In genomic region chr2:183248866-183249567, GRCh38 we compare ENCODE assay signal across 8 cellular contexts.
DNase-seq lines count a peak whose midpoint lies in the region; ATAC-seq, FAIRE-seq and TF ChIP-seq lines count a peak whose summit lies in the region.
"Had no signal": no experiment of that assay in that cellular context is flagged by ENCODE, and none has a peak within 500 bp of the region (broad histone marks: within the 10 kb centered on the region; RNA-seq: fewer than 3 reads in every experiment).

No MANE protein-coding gene starts in this region.

- H3K27ac ChIP-seq in H1 (ENCODE audit: low read depth, low read length) = no peak overlapping the region

- CTCF ChIA-PET in H1 (lab: Charles Lee; ENCODE audit: partially characterized antibody) = interaction anchor here (0.6 to 3.3 kb wide), 27 partner anchors 9 to 1122 kb away, joined by 3 to 30 read pairs (median 3); no protein-coding TSS in a partner anchor

- FAIRE-seq in H1 (lab: Jason Lieb, UNC) = peak; percentile 50

- no peak overlapping the region for H3K9ac ChIP-seq in H1 (replicated peaks in 1 of 4; ENCODE audit: extremely low read depth in 1 of 4, low read depth in 3 of 4, low read length in 3 of 4)

- no peak overlapping the region for H4K5ac ChIP-seq in H1 (ENCODE audit: insufficient read length, low read depth, low read length)

- no peaks in the 10 kb centered on the region for H3K27me3 ChIP-seq in H1 (replicated peaks in 1 of 4; ENCODE audit: control insufficient read depth in 3 of 4, extremely low read depth in 1 of 4, insufficient read depth in 3 of 4, low read length in 3 of 4)

- no peak overlapping the region for H3K4me3 ChIP-seq in H1 (ENCODE audit: extremely low read depth in 1 of 4, insufficient read depth in 2 of 4, low read depth in 3 of 4, low read length in 4 of 4)

- no peak overlapping the region for H3K56ac ChIP-seq in H1 (replicated peaks; ENCODE audit: insufficient read length, low read depth, low read length)

- no peak overlapping the region for H2AFZ ChIP-seq in H1 (ENCODE audit: low read length)

- H2AK5ac ChIP-seq in H1 (ENCODE audit: low read depth, low read length) = no peak overlapping the region

- no peak overlapping the region for H3K27ac Mint-ChIP-seq in neural crest cell (ENCODE audit: unreplicated experiment)
- H3K27ac Mint-ChIP-seq in stimulated activated naive B cell treated with anti-CD40 and anti-IgM and Interleukin-4, amounts not matched to agents 10 μg/mL and 1 μg/mL and 100 μg/mL, for 72 hours = no peak overlapping the region
- H3K27ac Mint-ChIP-seq: activated B cell treated with CpG ODN at 0.5 μM for 24 hours had no signal

- H3K18ac ChIP-seq in H1 (ENCODE audit: extremely low read depth, low read length) = no peak overlapping the region

- H3K9me3 Mint-ChIP-seq in neural crest cell = no peaks in the 10 kb centered on the region
- H3K9me3 Mint-ChIP-seq in stimulated activated naive B cell treated with anti-CD40 and anti-IgM and Interleukin-4, amounts not matched to agents 10 μg/mL and 1 μg/mL and 100 μg/mL, for 72 hours = no peaks in the 10 kb centered on the region
- H3K9me3 Mint-ChIP-seq: activated B cell treated with CpG ODN at 0.5 μM for 24 hours had no signal

- H4K8ac ChIP-seq in H1 (ENCODE audit: extremely low read depth, insufficient read depth, low read length) = no peak overlapping the region

- H3K36me3 Mint-ChIP-seq in neural crest cell (ENCODE audit: low read depth) = no peaks in the 10 kb centered on the region
- no peaks in the 10 kb centered on the region for H3K36me3 Mint-ChIP-seq in stimulated activated naive B cell treated with anti-CD40 and anti-IgM and Interleukin-4, amounts not matched to agents 10 μg/mL and 1 μg/mL and 100 μg/mL, for 72 hours

- no peaks in the 10 kb centered on the region for H3K36me3 ChIP-seq in H1 (ENCODE audit: control insufficient read depth in 2 of 4, insufficient read depth in 4 of 4, low read length in 3 of 4)

- TF ChIP-seq CTCF in GM12872 (IDR thresholded peaks at IDR 0.05; ENCODE audit: insufficient read depth, low read depth, low read length) = peak; percentile 47
- TF ChIP-seq CTCF in H1 (IDR thresholded peaks at IDR 0.05; ENCODE audit: control extremely low read depth in 1 of 3, insufficient read depth in 1 of 3, low read depth in 1 of 3, low read length in 3 of 3) = peak in 1 of 3 experiments; percentile 51; a peak in 1 of 4 replicates
- TF ChIP-seq CTCF in neural crest cell (conservative IDR thresholded peaks at IDR 0.05) = peak; percentile 75

- no peak overlapping the region for H3K4me3 Mint-ChIP-seq in neural crest cell
- H3K4me3 Mint-ChIP-seq in stimulated activated naive B cell treated with anti-CD40 and anti-IgM and Interleukin-4, amounts not matched to agents 10 μg/mL and 1 μg/mL and 100 μg/mL, for 72 hours = no peak overlapping the region
- H3K4me3 Mint-ChIP-seq: activated B cell treated with CpG ODN at 0.5 μM for 24 hours had no signal

- 19% methylated on average over 1 of the region's 1 CpG; no CpG with 5 or more reads in 1 of the 2 experiments for WGBS in H1 (ENCODE audit: extremely low coverage in 1 of 2, insufficient coverage in 1 of 2, insufficient read length in 1 of 2, insufficient replicate concordance in 2 of 2, low coverage in 1 of 2, low lambda C conversion rate in 2 of 2, missing lambda C conversion rate in 1 of 2), 2 experiments

- no peak overlapping the region for H3K14ac ChIP-seq in H1 (ENCODE audit: insufficient read length)

- no peak overlapping the region for H3K4me2 ChIP-seq in H1 (ENCODE audit: insufficient read depth in 1 of 2, low read depth in 2 of 2, low read length in 2 of 2)

- H3K23ac ChIP-seq in H1 (ENCODE audit: insufficient read length) = no peak overlapping the region

- no peaks in the 10 kb centered on the region for H3K79me2 ChIP-seq in H1 (ENCODE audit: control insufficient read depth in 1 of 2, insufficient read depth in 2 of 2, low read length in 2 of 2)

- no peak overlapping the region for H2BK20ac ChIP-seq in H1 (ENCODE audit: low read length)

- H2BK12ac ChIP-seq in H1 (ENCODE audit: low read depth, low read length) = no peak overlapping the region

- H3K4me1 ChIP-seq in H1 (replicated peaks in 1 of 4; ENCODE audit: control insufficient read depth in 3 of 4, insufficient read depth in 4 of 4, low read length in 3 of 4) = peaks cover 0 to 2% (median 0%) of the 10 kb centered on the region in 4 experiments; a peak in 1 of 7 replicates

- H3K23me2 ChIP-seq in H1 (ENCODE audit: low read depth, low read length) = no peaks in the 10 kb centered on the region

- peak; percentile 74 for ATAC-seq in HG02870 (IDR thresholded peaks at IDR 0.05; ENCODE audit: unreplicated experiment)
- ATAC-seq in stimulated activated naive B cell treated with anti-CD40 and anti-IgM and Interleukin-4, amounts not matched to agents 10 μg/mL and 1 μg/mL and 100 μg/mL, for 72 hours (replicated peaks) = no peak

- no peaks in the 10 kb centered on the region for H3K79me1 ChIP-seq in H1 (ENCODE audit: low read depth, low read length)

- TF ChIP-seq RAD21 in H1 (IDR thresholded peaks at IDR 0.05 in 1 of 2, conservative IDR thresholded peaks at IDR 0.05 in 1 of 2; ENCODE audit: low read depth in 2 of 2, low read length in 2 of 2) = peak; percentile 59 to 67

- no peaks in the 10 kb centered on the region for H4K20me1 ChIP-seq in H1 (replicated peaks in 1 of 2; ENCODE audit: control insufficient read depth in 1 of 2, insufficient read depth in 2 of 2, low read length in 2 of 2)

- TF ChIP-seq EP300 in H1 (IDR thresholded peaks at IDR 0.05; ENCODE audit: borderline replicate concordance in 1 of 2, low read depth in 2 of 2, low read length in 2 of 2) = no peak

- no peaks in the 10 kb centered on the region for H3K4me1 Mint-ChIP-seq in neural crest cell
- H3K4me1 Mint-ChIP-seq in stimulated activated naive B cell treated with anti-CD40 and anti-IgM and Interleukin-4, amounts not matched to agents 10 μg/mL and 1 μg/mL and 100 μg/mL, for 72 hours = no peaks in the 10 kb centered on the region
- H3K4me1 Mint-ChIP-seq: activated B cell treated with CpG ODN at 0.5 μM for 24 hours had no signal

- H2BK120ac ChIP-seq in H1 (replicated peaks; ENCODE audit: low read depth, low read length) = no peak overlapping the region

- no peak overlapping the region for H4K91ac ChIP-seq in H1 (replicated peaks; ENCODE audit: insufficient read length, low read length)

- no peak overlapping the region for H3K4ac ChIP-seq in H1 (replicated peaks; ENCODE audit: insufficient read length, low read depth, low read length)

- POLR2A ChIA-PET in H1 (lab: Charles Lee; ENCODE audit: partially characterized antibody) = interaction anchor here (1.2 kb wide), 1 partner anchor 124 kb away, joined by 3 read pairs; no protein-coding TSS in a partner anchor

- no peak overlapping the region for H2BK15ac ChIP-seq in H1 (ENCODE audit: low read length)

- no peaks in the 10 kb centered on the region for H3K27me3 Mint-ChIP-seq in neural crest cell (ENCODE audit: low read depth)
- H3K27me3 Mint-ChIP-seq in stimulated activated naive B cell treated with anti-CD40 and anti-IgM and Interleukin-4, amounts not matched to agents 10 μg/mL and 1 μg/mL and 100 μg/mL, for 72 hours = no peaks in the 10 kb centered on the region
- H3K27me3 Mint-ChIP-seq: activated B cell treated with CpG ODN at 0.5 μM for 24 hours had no signal

- no peaks in the 10 kb centered on the region for H3K9me3 ChIP-seq in H1 (ENCODE audit: insufficient read depth in 2 of 2, low read depth in 1 of 2, low read length in 1 of 2)

- H2BK5ac ChIP-seq in H1 (ENCODE audit: low read depth, low read length) = no peak overlapping the region

- TF ChIP-seq POLR2A in H1 (IDR thresholded peaks at IDR 0.05; ENCODE audit: control extremely low read depth in 1 of 2, low read depth in 2 of 2, low read length in 2 of 2) = no peak

- peak; percentile 51 for DNase-seq in NCI-H748 (lab: John Stamatoyannopoulos, UW; ENCODE audit: unreplicated experiment)
- DNase-seq in H1 (ENCODE audit: low read depth in 1 of 2, low spot score in 2 of 2) = no peak
- DNase-seq in neural crest cell (ENCODE audit: low read depth, low spot score) = no peak
- DNase-seq in COLO668 (lab: John Stamatoyannopoulos, UW; ENCODE audit: unreplicated experiment) = no peak
- no peak for DNase-seq in stimulated activated naive B cell treated with anti-CD40 and anti-IgM and Interleukin-4, amounts not matched to agents 10 μg/mL and 1 μg/mL and 100 μg/mL, for 72 hours
- DNase-seq: activated B cell treated with CpG ODN at 0.5 μM for 24 hours had no signal

TF ChIP-seq in H1, 55 proteins besides CTCF, POLR2A, EP300 and RAD21 (continues in another document):
- no peak for TF ChIP-seq SUZ12 (IDR thresholded peaks at IDR 0.05; ENCODE audit: low read length)
- no peak for TF ChIP-seq SAP30 (IDR thresholded peaks at IDR 0.05; ENCODE audit: insufficient read depth, insufficient replicate concordance, low read length)
- TF ChIP-seq YY1 (IDR thresholded peaks at IDR 0.05; ENCODE audit: low read depth, low read length) = no peak
- no peak for TF ChIP-seq BRCA1 (IDR thresholded peaks at IDR 0.05; ENCODE audit: low read depth, low read length)
- no peak for TF ChIP-seq MAFK (IDR thresholded peaks at IDR 0.05; ENCODE audit: low read depth, low read length)
- TF ChIP-seq CEBPB (IDR thresholded peaks at IDR 0.05; ENCODE audit: low read depth, low read length) = no peak
- no peak for TF ChIP-seq ATF3 (IDR thresholded peaks at IDR 0.05; ENCODE audit: insufficient read depth, low read depth, low read length)
- no peak for TF ChIP-seq TEAD4 (IDR thresholded peaks at IDR 0.05; ENCODE audit: low read depth, low read length)
- no peak for TF ChIP-seq HDAC2 (IDR thresholded peaks at IDR 0.05; ENCODE audit: borderline replicate concordance in 1 of 2, low read depth in 2 of 2, low read length in 2 of 2)
- TF ChIP-seq RFX5 (IDR thresholded peaks at IDR 0.05; ENCODE audit: borderline replicate concordance, low read depth, low read length) = no peak
- TF ChIP-seq ATF2 (IDR thresholded peaks at IDR 0.05; ENCODE audit: low read length) = no peak
- no peak for TF ChIP-seq CBX8 (IDR thresholded peaks at IDR 0.05; ENCODE audit: borderline replicate concordance, low read depth, low read length)
